In genomic region chr11:117710211-117710610, GRCh38 we compare ENCODE assay signal across 3 cellular contexts.
"Had no signal": no experiment of that assay in that cellular context is flagged by ENCODE, and none has a peak within 500 bp of the region (broad histone marks: within the 10 kb centered on the region; RNA-seq: fewer than 3 reads in every experiment).

No MANE protein-coding gene starts in this region.

- H3K4me3 ChIP-seq: GM12878 had no signal

- ATAC-seq: GM12878 had no signal

- DNase-seq: GDM1, GF-D8 had no signal
